ENCODE assay signal across 8 cellular contexts in the genomic region with DNA sequence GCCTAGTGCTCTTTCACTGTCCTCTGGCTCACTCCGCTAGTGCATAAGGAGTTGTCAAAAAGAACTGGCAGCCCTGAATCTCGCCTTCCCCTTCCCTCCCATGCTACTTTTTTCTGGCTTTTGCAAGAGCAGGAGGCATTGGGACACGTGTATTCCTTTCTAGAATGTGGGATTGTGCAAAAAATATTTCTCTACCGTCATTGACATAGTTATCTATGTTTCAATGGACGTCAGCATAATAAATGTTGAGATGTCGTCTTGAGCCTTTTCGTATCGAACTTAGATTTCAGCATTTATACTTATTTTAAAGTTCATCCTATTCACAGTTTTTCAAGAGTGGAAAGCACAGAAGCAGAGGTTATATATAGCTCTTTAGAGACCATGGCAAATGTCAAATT. TPM values are rescaled to one million over a fixed set of nuclear protein-coding genes. Genes with fewer than 3 reads are reported as not detected.
DNase-seq lines count a peak whose midpoint lies in the region; ATAC-seq and TF ChIP-seq lines count a peak whose summit lies in the region.

No MANE protein-coding gene starts in this region.

- no TSS peak for BruUV-seq in OCI-LY7 (replicated peaks; lab: Mats Ljungman, UMichigan)

- no peak for ATAC-seq in CD4-positive, CD25-positive, alpha-beta regulatory T cell (ENCODE audit: low read depth in 2 of 2)
- ATAC-seq in GM19452 (IDR thresholded peaks at IDR 0.05; ENCODE audit: unreplicated experiment) (no peak), HG02885 (IDR thresholded peaks at IDR 0.05; ENCODE audit: poor library complexity, unreplicated experiment) (no peak)

- no peak overlapping the region for H4K8ac ChIP-seq in neuronal stem cell (ENCODE audit: low read depth, low read length)

- H3K36me3 Mint-ChIP-seq in CD4-positive, CD25-positive, alpha-beta regulatory T cell = peaks cover 17% of the 10 kb centered on the region
- no peaks in the 10 kb centered on the region for H3K36me3 Mint-ChIP-seq in endothelial cell (ENCODE audit: low read depth, unreplicated experiment)

- no peaks in the 10 kb centered on the region for H3K9me2 ChIP-seq in OCI-LY7 (ENCODE audit: insufficient read depth, low read length)

- peak overlapping the region; percentile 91 to 98 (median 93) for H3K4me3 Mint-ChIP-seq in CD4-positive, CD25-positive, alpha-beta regulatory T cell
- peak overlapping the region; percentile 92 for H3K4me3 Mint-ChIP-seq in endothelial cell (ENCODE audit: unreplicated experiment)

- peaks cover 38% of the 10 kb centered on the region for H3K79me2 ChIP-seq in OCI-LY7 (ENCODE audit: insufficient read depth, low read depth, low read length)

- H3K23ac ChIP-seq in neuronal stem cell (ENCODE audit: low read depth, low read length, poor library complexity) = peak overlapping the region; percentile 94

- no peak overlapping the region for H2BK12ac ChIP-seq in neuronal stem cell (ENCODE audit: low read length)

- H3K4me2 ChIP-seq in OCI-LY7 (ENCODE audit: low read length) (peak overlapping the region; percentile 93), neuronal stem cell (ENCODE audit: insufficient read depth, low read length, poor library complexity, severe bottlenecking) (peak overlapping the region; percentile 91)

- peak overlapping the region; percentile 59; the same call in 1 of the 2 replicates for H2AFZ ChIP-seq in OCI-LY7 (ENCODE audit: low read length)
- peak overlapping the region; percentile 97 for H2AFZ ChIP-seq in neuronal stem cell (ENCODE audit: low read length)

- H3K27me3 Mint-ChIP-seq in CD4-positive, CD25-positive, alpha-beta regulatory T cell = peaks cover 16% of the 10 kb centered on the region
- peaks cover 3% of the 10 kb centered on the region for H3K27me3 Mint-ChIP-seq in endothelial cell (ENCODE audit: unreplicated experiment)

- H2BK5ac ChIP-seq in neuronal stem cell (ENCODE audit: low read length) = no peak overlapping the region

- WGBS in neuronal stem cell (ENCODE audit: extremely low coverage in 2 of 2, insufficient read length in 2 of 2, insufficient replicate concordance in 1 of 2), 2 donors = no CpG with 5 or more reads among the region's 8 CpGs

- CTCF ChIA-PET in OCI-LY7 (lab: Charles Lee; ENCODE audit: unreplicated experiment) = no interaction called here

- no peak for TF ChIP-seq CTCF in OCI-LY7 (conservative IDR thresholded peaks at IDR 0.05; ENCODE audit: low read length)
- TF ChIP-seq CTCF in endothelial cell (IDR thresholded peaks at IDR 0.05; ENCODE audit: unreplicated experiment) = no peak

- H3K27me3 ChIP-seq in CD4-positive, CD25-positive, alpha-beta regulatory T cell (ENCODE audit: control insufficient read depth, insufficient read depth, low read length) = peaks cover under 1% of the 10 kb centered on the region
- no peaks in the 10 kb centered on the region for H3K27me3 ChIP-seq in neuronal stem cell (ENCODE audit: control insufficient read depth in 3 of 3, insufficient read depth in 3 of 3, low read depth in 1 of 3, low read length in 3 of 3)

- H3K18ac ChIP-seq in neuronal stem cell (ENCODE audit: low read length) = no peak overlapping the region

- no peak overlapping the region for H2AK5ac ChIP-seq in neuronal stem cell (ENCODE audit: low read depth, low read length)

- H3K9me3 ChIP-seq in CD4-positive, CD25-positive, alpha-beta regulatory T cell (ENCODE audit: control insufficient read depth in 2 of 2, low read length in 2 of 2) = no peaks in the 10 kb centered on the region
- H3K9me3 ChIP-seq in OCI-LY7 (ENCODE audit: low read length) (no peaks in the 10 kb centered on the region), neuronal stem cell (replicated peaks in 1 of 2; ENCODE audit: control insufficient read depth in 2 of 2, insufficient read depth in 1 of 2, low read depth in 1 of 2, low read length in 2 of 2) (no peaks in the 10 kb centered on the region)

- H3K79me1 ChIP-seq in neuronal stem cell (ENCODE audit: low read depth, low read length) = peaks cover 3% of the 10 kb centered on the region

- no peak overlapping the region for H2BK15ac ChIP-seq in neuronal stem cell (ENCODE audit: low read length)

- DNase-seq in CD4-positive, CD25-positive, alpha-beta regulatory T cell = no peak
- DNase-seq in OCI-LY7 (ENCODE audit: low spot score) = no peak
- no peak for DNase-seq in endothelial cell (ENCODE audit: low spot score)
- no peak for DNase-seq in neuronal stem cell (ENCODE audit: low spot score)
- DNase-seq in SIG-M5 treated with dmso at 0.1 percent for 504 hours (lab: John Stamatoyannopoulos, UW; ENCODE audit: unreplicated experiment) = no peak
- DNase-seq in DMS153 (lab: John Stamatoyannopoulos, UW) = no peak

- H3K9ac ChIP-seq in neuronal stem cell (ENCODE audit: low read depth, low read length, poor library complexity) = peak overlapping the region; percentile 26

- peak overlapping the region; percentile 96 to 98 (median 98) for H3K27ac Mint-ChIP-seq in CD4-positive, CD25-positive, alpha-beta regulatory T cell
- peak overlapping the region; percentile 91 for H3K27ac Mint-ChIP-seq in endothelial cell (ENCODE audit: unreplicated experiment)

- peaks cover 18 to 50% (median 32%) of the 10 kb centered on the region in 4 donors for H3K4me1 Mint-ChIP-seq in CD4-positive, CD25-positive, alpha-beta regulatory T cell
- peaks cover 5% of the 10 kb centered on the region for H3K4me1 Mint-ChIP-seq in endothelial cell (ENCODE audit: unreplicated experiment)

- peaks cover 27% of the 10 kb centered on the region for H3K36me3 ChIP-seq in CD4-positive, CD25-positive, alpha-beta regulatory T cell (ENCODE audit: control insufficient read depth, insufficient read depth, low read length)
- peaks cover 39% of the 10 kb centered on the region for H3K36me3 ChIP-seq in OCI-LY7 (ENCODE audit: insufficient read depth, low read length)
- H3K36me3 ChIP-seq in neuronal stem cell (replicated peaks in 1 of 2; ENCODE audit: control insufficient read depth in 2 of 2, insufficient read depth in 2 of 2, low read length in 2 of 2) = peaks cover 3 to 47% of the 10 kb centered on the region in 2 donors

- POLR2A ChIA-PET in OCI-LY7 (lab: Charles Lee) = interaction anchor here (0.6 to 1.0 kb wide), 2 partner anchors 88 to 231 kb away, joined by 3 to 5 read pairs; no protein-coding TSS in a partner anchor

- no peak overlapping the region for H3K4ac ChIP-seq in neuronal stem cell (ENCODE audit: low read length)

- no peaks in the 10 kb centered on the region for H4K20me1 ChIP-seq in OCI-LY7 (ENCODE audit: insufficient read depth, low read length)

- H3K9me3 Mint-ChIP-seq in CD4-positive, CD25-positive, alpha-beta regulatory T cell = no peaks in the 10 kb centered on the region
- no peaks in the 10 kb centered on the region for H3K9me3 Mint-ChIP-seq in endothelial cell (ENCODE audit: unreplicated experiment)

- no peak overlapping the region for H4K91ac ChIP-seq in neuronal stem cell (ENCODE audit: low read depth, low read length, poor library complexity)

- intact Hi-C loops in OCI-LY7 (cut with micrococcal nuclease; ENCODE audit: unreplicated experiment) = loop anchor here (5.0 kb wide), 2 partner anchors 231 to 446 kb away; a partner anchor contains a TSS

- peaks cover 26% of the 10 kb centered on the region for H3K4me1 ChIP-seq in CD4-positive, CD25-positive, alpha-beta regulatory T cell (ENCODE audit: control insufficient read depth, insufficient read depth, low read length, poor library complexity, severe bottlenecking)
- peaks cover 14% of the 10 kb centered on the region for H3K4me1 ChIP-seq in OCI-LY7 (ENCODE audit: insufficient read depth, low read length, poor library complexity, severe bottlenecking)
- H3K4me1 ChIP-seq in neuronal stem cell (ENCODE audit: control insufficient read depth in 2 of 2, insufficient read depth in 1 of 2, low read depth in 1 of 2, low read length in 2 of 2) = peaks cover 3 to 6% of the 10 kb centered on the region in 2 donors

- no peak overlapping the region for H2BK120ac ChIP-seq in neuronal stem cell (ENCODE audit: low read depth, low read length)

- H3K27ac ChIP-seq in CD4-positive, CD25-positive, alpha-beta regulatory T cell (ENCODE audit: insufficient read depth, low read length, poor library complexity, severe bottlenecking) = peak overlapping the region; percentile 99
- H3K27ac ChIP-seq in OCI-LY7 (ENCODE audit: low read depth, low read length, poor library complexity, severe bottlenecking) (peak overlapping the region; percentile 80), neuronal stem cell (replicated peaks; ENCODE audit: low read length) (no peak overlapping the region)

- H3K4me3 ChIP-seq in CD4-positive, CD25-positive, alpha-beta regulatory T cell (ENCODE audit: low read depth, low read length) = peak overlapping the region; percentile 97
- H3K4me3 ChIP-seq in OCI-LY7 (ENCODE audit: low read depth, low read length, poor library complexity, severe bottlenecking) = peak overlapping the region; percentile 77
- H3K4me3 ChIP-seq in neuronal stem cell (ENCODE audit: low read length in 2 of 2) = peak overlapping the region; percentile 69 to 78

- H3K14ac ChIP-seq in neuronal stem cell (ENCODE audit: low read length) = no peak overlapping the region

RNA-seq across cellular contexts. Expression of a gene that starts 0.7 kb away (rescaled TPM):
- total RNA-seq in CD4-positive, CD25-positive, alpha-beta regulatory T cell = 49.3 TPM
- 10 to 100 TPM; 30.4 to 41.6 (median 36.6) TPM for polyA plus RNA-seq in CD4-positive, CD25-positive, alpha-beta regulatory T cell
- 12.5 and 21.4 TPM in 2 replicates for total RNA-seq in OCI-LY7 (2014; rRNA removed; shearing (Covaris generic))
- total RNA-seq in OCI-LY7 (2022) (22.2 and 22.7 TPM in 2 replicates), endothelial cell (ENCODE audit: unreplicated experiment) (15.6 TPM)
- polyA plus RNA-seq in neuronal stem cell (2013, experiment 1 of 2) = 20.1 TPM
- polyA plus RNA-seq in neuronal stem cell (2013, experiment 2 of 2) = 21.1 TPM

RNA-seq across cellular contexts. Expression of a gene that starts 37.2 kb away (rescaled TPM):
- 0.17 TPM for total RNA-seq in CD4-positive, CD25-positive, alpha-beta regulatory T cell
- polyA plus RNA-seq in CD4-positive, CD25-positive, alpha-beta regulatory T cell = under 1 TPM in 1 of 4 donors, not detected in 3; 0.24 TPM
- total RNA-seq in OCI-LY7 (2014; rRNA removed; shearing (Covaris generic)) = not detected in 2 replicates
- total RNA-seq in OCI-LY7 (2022) (not detected in 2 replicates), endothelial cell (ENCODE audit: unreplicated experiment) (1.8 TPM)
- polyA plus RNA-seq in neuronal stem cell (2013, experiment 1 of 2) = 0.01 TPM
- not detected for polyA plus RNA-seq in neuronal stem cell (2013, experiment 2 of 2)
